Comparison of ENCODE assay signal across 1 cellular context in the genomic region with DNA sequence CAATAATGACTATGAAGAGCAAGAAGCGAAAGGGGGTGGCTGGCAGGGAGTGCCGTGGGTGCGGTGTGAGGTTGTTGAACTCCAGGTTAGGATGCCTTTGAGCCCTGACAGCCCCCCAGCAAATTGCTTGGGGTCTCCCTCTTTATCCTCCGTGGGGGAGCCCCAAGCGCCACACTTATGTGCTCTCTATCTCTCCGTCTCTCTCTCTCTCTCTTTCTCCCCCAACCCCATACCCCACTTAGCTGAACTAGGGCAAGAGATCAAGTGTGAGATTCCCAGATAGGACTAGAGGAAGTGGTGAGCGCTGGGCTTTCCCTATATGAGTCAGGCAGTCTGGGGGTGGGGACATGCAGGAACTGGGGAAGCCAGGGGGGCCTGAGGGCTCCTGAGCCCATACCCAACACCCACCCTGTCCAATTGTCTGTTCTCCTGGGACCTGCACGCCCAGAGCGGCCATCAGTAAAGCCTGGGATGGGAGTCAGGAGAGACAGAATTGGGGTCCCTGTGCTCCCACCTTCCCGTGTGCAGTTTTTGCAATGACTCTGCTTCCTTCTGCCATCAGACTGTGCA.
TF ChIP-seq lines count a peak whose summit lies in the region.

No MANE protein-coding gene starts in this region.

TF ChIP-seq in K562, 482 proteins besides CTCF, POLR2A, EP300 and RAD21 (continued from another document and continues in another):
- TF ChIP-seq, protein P1, sequence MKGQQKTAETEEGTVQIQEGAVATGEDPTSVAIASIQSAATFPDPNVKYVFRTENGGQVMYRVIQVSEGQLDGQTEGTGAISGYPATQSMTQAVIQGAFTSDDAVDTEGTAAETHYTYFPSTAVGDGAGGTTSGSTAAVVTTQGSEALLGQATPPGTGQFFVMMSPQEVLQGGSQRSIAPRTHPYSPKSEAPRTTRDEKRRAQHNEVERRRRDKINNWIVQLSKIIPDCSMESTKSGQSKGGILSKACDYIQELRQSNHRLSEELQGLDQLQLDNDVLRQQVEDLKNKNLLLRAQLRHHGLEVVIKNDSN (CRISPR knock-in tag; IDR thresholded peaks at IDR 0.05): no peak
- no peak for TF ChIP-seq PYGO2 (tag; IDR thresholded peaks at IDR 0.05)
- no peak for TF ChIP-seq MEF2D (tag; conservative IDR thresholded peaks at IDR 0.05; ENCODE audit: low read depth)
- TF ChIP-seq, protein P2, sequence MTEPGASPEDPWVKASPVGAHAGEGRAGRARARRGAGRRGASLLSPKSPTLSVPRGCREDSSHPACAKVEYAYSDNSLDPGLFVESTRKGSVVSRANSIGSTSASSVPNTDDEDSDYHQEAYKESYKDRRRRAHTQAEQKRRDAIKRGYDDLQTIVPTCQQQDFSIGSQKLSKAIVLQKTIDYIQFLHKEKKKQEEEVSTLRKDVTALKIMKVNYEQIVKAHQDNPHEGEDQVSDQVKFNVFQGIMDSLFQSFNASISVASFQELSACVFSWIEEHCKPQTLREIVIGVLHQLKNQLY (CRISPR knock-in tag; conservative IDR thresholded peaks at IDR 0.05): no peak
- TF ChIP-seq TOE1 (IDR thresholded peaks at IDR 0.05; ENCODE audit: borderline replicate concordance): no peak
- no peak for TF ChIP-seq TOE1 (CRISPR knock-in tag; IDR thresholded peaks at IDR 0.05; ENCODE audit: borderline replicate concordance, low read depth)
- no peak for TF ChIP-seq CREBBP (IDR thresholded peaks at IDR 0.05; ENCODE audit: low read depth, low read length)
- no peak for TF ChIP-seq HMGN3 (IDR thresholded peaks at IDR 0.05; ENCODE audit: borderline replicate concordance, extremely low read depth, insufficient read length, low read depth, low read length)
- TF ChIP-seq POLR2G (IDR thresholded peaks at IDR 0.05; ENCODE audit: low read depth, low read length): no peak
- TF ChIP-seq ILF3 (IDR thresholded peaks at IDR 0.05; ENCODE audit: borderline replicate concordance): no peak
- TF ChIP-seq HDAC1 (IDR thresholded peaks at IDR 0.05): peak in 1 of 2 experiments; percentile 70; a peak in 2 of 4 replicates
- TF ChIP-seq ZNF398 (CRISPR knock-in tag; IDR thresholded peaks at IDR 0.05): no peak
- no peak for TF ChIP-seq YBX1 (IDR thresholded peaks at IDR 0.05)
- TF ChIP-seq TEAD1 (CRISPR knock-in tag; IDR thresholded peaks at IDR 0.05): 0 out of 4 replicates have a peak, but pooled peaks of 1 of the 2 experiments have one; percentile 27
- no peak for TF ChIP-seq ZNF696 (CRISPR knock-in tag; conservative IDR thresholded peaks at IDR 0.05)
- no peak for TF ChIP-seq REST (CRISPR knock-in tag; IDR thresholded peaks at IDR 0.05; ENCODE audit: low read depth)
- TF ChIP-seq MEIS2 (IDR thresholded peaks at IDR 0.05; ENCODE audit: partially characterized antibody): no peak
- peak; percentile 69; the same call in 1 of the 2 replicates for TF ChIP-seq HBP1 (CRISPR knock-in tag; IDR thresholded peaks at IDR 0.05)
- no peak for TF ChIP-seq MTF1 (CRISPR knock-in tag; IDR thresholded peaks at IDR 0.05; ENCODE audit: borderline replicate concordance)
- TF ChIP-seq POLR2AphosphoS2 (IDR thresholded peaks at IDR 0.05; ENCODE audit: low read length): no peak
- TF ChIP-seq ZFP36 (IDR thresholded peaks at IDR 0.05; ENCODE audit: low read depth, low read length, partially characterized antibody): peak; percentile 2
- TF ChIP-seq, protein P3, sequence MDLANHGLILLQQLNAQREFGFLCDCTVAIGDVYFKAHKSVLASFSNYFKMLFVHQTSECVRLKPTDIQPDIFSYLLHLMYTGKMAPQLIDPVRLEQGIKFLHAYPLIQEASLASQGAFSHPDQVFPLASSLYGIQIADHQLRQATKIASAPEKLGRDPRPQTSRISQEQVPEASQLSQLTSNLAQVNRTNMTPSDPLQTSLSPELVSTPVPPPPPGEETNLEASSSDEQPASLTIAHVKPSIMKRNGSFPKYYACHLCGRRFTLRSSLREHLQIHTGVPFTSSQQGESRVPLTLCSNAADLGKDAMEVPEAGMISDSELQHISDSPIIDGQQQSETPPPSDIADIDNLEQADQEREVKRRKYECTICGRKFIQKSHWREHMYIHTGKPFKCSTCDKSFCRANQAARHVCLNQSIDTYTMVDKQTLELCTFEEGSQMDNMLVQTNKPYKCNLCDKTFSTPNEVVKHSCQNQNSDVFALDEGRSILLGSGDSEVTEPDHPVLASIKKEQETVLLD (IDR thresholded peaks at IDR 0.05): peak; percentile 71
- TF ChIP-seq TFAP4 (CRISPR knock-in tag; IDR thresholded peaks at IDR 0.05; ENCODE audit: borderline replicate concordance): peak; percentile 42; the same call in 1 of the 2 replicates
- peak; percentile 46 to 67; a peak in 1 of 4 replicates for TF ChIP-seq ETV6 (IDR thresholded peaks at IDR 0.05; ENCODE audit: borderline replicate concordance in 1 of 2, low read depth in 2 of 2, low read length in 1 of 2)
- no peak for TF ChIP-seq ETV6 (CRISPR knock-in tag; IDR thresholded peaks at IDR 0.05; ENCODE audit: borderline replicate concordance)
- no peak for TF ChIP-seq MCM7 (IDR thresholded peaks at IDR 0.05)
- TF ChIP-seq HIVEP1 (CRISPR knock-in tag; IDR thresholded peaks at IDR 0.05): 0 out of 2 replicates have a peak, but pooled peaks have one; percentile 52
- TF ChIP-seq ARID2 (IDR thresholded peaks at IDR 0.05): no peak
- no peak for TF ChIP-seq POLR2B (IDR thresholded peaks at IDR 0.05; ENCODE audit: low read depth, partially characterized antibody)
- no peak for TF ChIP-seq PML (IDR thresholded peaks at IDR 0.05; ENCODE audit: low read length)
- no peak for TF ChIP-seq BRF2 (IDR thresholded peaks at IDR 0.05; ENCODE audit: borderline replicate concordance, insufficient read depth, insufficient read length)
- no peak for TF ChIP-seq TRIM24 (IDR thresholded peaks at IDR 0.05)
- no peak for TF ChIP-seq SLC30A9 (CRISPR knock-in tag; IDR thresholded peaks at IDR 0.05)
- TF ChIP-seq, protein P4, sequence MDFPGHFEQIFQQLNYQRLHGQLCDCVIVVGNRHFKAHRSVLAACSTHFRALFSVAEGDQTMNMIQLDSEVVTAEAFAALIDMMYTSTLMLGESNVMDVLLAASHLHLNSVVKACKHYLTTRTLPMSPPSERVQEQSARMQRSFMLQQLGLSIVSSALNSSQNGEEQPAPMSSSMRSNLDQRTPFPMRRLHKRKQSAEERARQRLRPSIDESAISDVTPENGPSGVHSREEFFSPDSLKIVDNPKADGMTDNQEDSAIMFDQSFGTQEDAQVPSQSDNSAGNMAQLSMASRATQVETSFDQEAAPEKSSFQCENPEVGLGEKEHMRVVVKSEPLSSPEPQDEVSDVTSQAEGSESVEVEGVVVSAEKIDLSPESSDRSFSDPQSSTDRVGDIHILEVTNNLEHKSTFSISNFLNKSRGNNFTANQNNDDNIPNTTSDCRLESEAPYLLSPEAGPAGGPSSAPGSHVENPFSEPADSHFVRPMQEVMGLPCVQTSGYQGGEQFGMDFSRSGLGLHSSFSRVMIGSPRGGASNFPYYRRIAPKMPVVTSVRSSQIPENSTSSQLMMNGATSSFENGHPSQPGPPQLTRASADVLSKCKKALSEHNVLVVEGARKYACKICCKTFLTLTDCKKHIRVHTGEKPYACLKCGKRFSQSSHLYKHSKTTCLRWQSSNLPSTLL (IDR thresholded peaks at IDR 0.05): no peak
- no peak for TF ChIP-seq STAT5B (CRISPR knock-in tag; IDR thresholded peaks at IDR 0.05)
- TF ChIP-seq XRCC5 (IDR thresholded peaks at IDR 0.05; ENCODE audit: low read depth, low read length): no peak
- TF ChIP-seq GTF2B (IDR thresholded peaks at IDR 0.05; ENCODE audit: extremely low read depth, insufficient read length): no peak
- no peak for TF ChIP-seq LCOR (CRISPR knock-in tag; IDR thresholded peaks at IDR 0.05)
- TF ChIP-seq ELF2 (CRISPR knock-in tag; IDR thresholded peaks at IDR 0.05): no peak
- no peak for TF ChIP-seq CBX3 (IDR thresholded peaks at IDR 0.05; ENCODE audit: borderline replicate concordance in 1 of 2, low read length in 2 of 2)
- TF ChIP-seq IRF1 (CRISPR knock-in tag; IDR thresholded peaks at IDR 0.05; ENCODE audit: borderline replicate concordance): no peak
- TF ChIP-seq ASH1L (IDR thresholded peaks at IDR 0.05; ENCODE audit: borderline replicate concordance, low read depth, partially characterized antibody): no peak
- no peak for TF ChIP-seq CXXC5 (CRISPR knock-in tag; IDR thresholded peaks at IDR 0.05)
- TF ChIP-seq, protein P5, sequence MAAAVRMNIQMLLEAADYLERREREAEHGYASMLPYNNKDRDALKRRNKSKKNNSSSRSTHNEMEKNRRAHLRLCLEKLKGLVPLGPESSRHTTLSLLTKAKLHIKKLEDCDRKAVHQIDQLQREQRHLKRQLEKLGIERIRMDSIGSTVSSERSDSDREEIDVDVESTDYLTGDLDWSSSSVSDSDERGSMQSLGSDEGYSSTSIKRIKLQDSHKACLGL (CRISPR knock-in tag; IDR thresholded peaks at IDR 0.05; ENCODE audit: borderline replicate concordance, poor library complexity, severe bottlenecking): no peak
- no peak for TF ChIP-seq MECOM (CRISPR knock-in tag; IDR thresholded peaks at IDR 0.05)
- no peak for TF ChIP-seq SIX5 (IDR thresholded peaks at IDR 0.05; ENCODE audit: borderline replicate concordance in 1 of 2, insufficient read depth in 1 of 2, low read depth in 1 of 2, low read length in 2 of 2)
